In the genomic region with DNA sequence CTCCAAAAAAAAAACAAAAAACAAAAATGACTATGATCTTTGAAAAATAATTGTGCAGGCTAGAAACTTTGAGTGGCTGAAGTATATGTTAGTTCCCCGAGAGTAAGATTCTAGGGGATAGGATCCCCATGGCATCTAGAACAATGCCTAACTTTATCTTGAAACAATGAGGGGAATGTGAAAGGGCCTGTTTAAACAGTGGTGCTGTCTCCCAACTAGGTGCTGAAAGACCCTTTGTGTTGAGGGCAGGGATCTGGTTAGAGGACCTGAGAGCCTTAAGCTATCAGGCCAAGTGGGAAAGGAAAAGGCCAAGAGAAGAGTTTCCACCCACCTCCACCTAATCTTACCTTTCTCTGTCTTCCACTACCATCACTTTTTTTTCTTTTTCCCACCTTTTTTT, we compare ENCODE assay signal across 2 cellular contexts.
TF ChIP-seq lines count a peak whose summit lies in the region.

No MANE protein-coding gene starts in this region.

TF ChIP-seq in GM23338, 12 proteins besides CTCF, POLR2A, EP300 and RAD21 (continued from another document):
- TF ChIP-seq, protein P1, sequence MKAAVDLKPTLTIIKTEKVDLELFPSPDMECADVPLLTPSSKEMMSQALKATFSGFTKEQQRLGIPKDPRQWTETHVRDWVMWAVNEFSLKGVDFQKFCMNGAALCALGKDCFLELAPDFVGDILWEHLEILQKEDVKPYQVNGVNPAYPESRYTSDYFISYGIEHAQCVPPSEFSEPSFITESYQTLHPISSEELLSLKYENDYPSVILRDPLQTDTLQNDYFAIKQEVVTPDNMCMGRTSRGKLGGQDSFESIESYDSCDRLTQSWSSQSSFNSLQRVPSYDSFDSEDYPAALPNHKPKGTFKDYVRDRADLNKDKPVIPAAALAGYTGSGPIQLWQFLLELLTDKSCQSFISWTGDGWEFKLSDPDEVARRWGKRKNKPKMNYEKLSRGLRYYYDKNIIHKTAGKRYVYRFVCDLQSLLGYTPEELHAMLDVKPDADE (IDR thresholded peaks at IDR 0.05), result no peak

TF ChIP-seq in WTC11, 78 proteins besides CTCF, POLR2A, EP300 and RAD21 (continued from another document):
- TF ChIP-seq, protein P2, sequence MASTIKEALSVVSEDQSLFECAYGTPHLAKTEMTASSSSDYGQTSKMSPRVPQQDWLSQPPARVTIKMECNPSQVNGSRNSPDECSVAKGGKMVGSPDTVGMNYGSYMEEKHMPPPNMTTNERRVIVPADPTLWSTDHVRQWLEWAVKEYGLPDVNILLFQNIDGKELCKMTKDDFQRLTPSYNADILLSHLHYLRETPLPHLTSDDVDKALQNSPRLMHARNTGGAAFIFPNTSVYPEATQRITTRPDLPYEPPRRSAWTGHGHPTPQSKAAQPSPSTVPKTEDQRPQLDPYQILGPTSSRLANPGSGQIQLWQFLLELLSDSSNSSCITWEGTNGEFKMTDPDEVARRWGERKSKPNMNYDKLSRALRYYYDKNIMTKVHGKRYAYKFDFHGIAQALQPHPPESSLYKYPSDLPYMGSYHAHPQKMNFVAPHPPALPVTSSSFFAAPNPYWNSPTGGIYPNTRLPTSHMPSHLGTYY (CRISPR knock-in tag; IDR thresholded peaks at IDR 0.05), result no peak
- TF ChIP-seq SMAD3 (CRISPR knock-in tag; IDR thresholded peaks at IDR 0.05; ENCODE audit: borderline replicate concordance) (no peak), SP1 (CRISPR knock-in tag; conservative IDR thresholded peaks at IDR 0.05) (no peak), MYBL2 (CRISPR knock-in tag; IDR thresholded peaks at IDR 0.05) (no peak), ZNF396 (CRISPR knock-in tag; IDR thresholded peaks at IDR 0.05; ENCODE audit: borderline replicate concordance) (no peak), PRRX2 (CRISPR knock-in tag; IDR thresholded peaks at IDR 0.05) (no peak), RORB (CRISPR knock-in tag; IDR thresholded peaks at IDR 0.05) (no peak), NFYB (CRISPR knock-in tag; conservative IDR thresholded peaks at IDR 0.05; ENCODE audit: low read depth) (no peak)
- TF ChIP-seq, protein P3, sequence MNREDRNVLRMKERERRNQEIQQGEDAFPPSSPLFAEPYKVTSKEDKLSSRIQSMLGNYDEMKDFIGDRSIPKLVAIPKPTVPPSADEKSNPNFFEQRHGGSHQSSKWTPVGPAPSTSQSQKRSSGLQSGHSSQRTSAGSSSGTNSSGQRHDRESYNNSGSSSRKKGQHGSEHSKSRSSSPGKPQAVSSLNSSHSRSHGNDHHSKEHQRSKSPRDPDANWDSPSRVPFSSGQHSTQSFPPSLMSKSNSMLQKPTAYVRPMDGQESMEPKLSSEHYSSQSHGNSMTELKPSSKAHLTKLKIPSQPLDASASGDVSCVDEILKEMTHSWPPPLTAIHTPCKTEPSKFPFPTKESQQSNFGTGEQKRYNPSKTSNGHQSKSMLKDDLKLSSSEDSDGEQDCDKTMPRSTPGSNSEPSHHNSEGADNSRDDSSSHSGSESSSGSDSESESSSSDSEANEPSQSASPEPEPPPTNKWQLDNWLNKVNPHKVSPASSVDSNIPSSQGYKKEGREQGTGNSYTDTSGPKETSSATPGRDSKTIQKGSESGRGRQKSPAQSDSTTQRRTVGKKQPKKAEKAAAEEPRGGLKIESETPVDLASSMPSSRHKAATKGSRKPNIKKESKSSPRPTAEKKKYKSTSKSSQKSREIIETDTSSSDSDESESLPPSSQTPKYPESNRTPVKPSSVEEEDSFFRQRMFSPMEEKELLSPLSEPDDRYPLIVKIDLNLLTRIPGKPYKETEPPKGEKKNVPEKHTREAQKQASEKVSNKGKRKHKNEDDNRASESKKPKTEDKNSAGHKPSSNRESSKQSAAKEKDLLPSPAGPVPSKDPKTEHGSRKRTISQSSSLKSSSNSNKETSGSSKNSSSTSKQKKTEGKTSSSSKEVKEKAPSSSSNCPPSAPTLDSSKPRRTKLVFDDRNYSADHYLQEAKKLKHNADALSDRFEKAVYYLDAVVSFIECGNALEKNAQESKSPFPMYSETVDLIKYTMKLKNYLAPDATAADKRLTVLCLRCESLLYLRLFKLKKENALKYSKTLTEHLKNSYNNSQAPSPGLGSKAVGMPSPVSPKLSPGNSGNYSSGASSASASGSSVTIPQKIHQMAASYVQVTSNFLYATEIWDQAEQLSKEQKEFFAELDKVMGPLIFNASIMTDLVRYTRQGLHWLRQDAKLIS (CRISPR knock-in tag; IDR thresholded peaks at IDR 0.05; ENCODE audit: borderline replicate concordance), result no peak
- TF ChIP-seq, protein P4, sequence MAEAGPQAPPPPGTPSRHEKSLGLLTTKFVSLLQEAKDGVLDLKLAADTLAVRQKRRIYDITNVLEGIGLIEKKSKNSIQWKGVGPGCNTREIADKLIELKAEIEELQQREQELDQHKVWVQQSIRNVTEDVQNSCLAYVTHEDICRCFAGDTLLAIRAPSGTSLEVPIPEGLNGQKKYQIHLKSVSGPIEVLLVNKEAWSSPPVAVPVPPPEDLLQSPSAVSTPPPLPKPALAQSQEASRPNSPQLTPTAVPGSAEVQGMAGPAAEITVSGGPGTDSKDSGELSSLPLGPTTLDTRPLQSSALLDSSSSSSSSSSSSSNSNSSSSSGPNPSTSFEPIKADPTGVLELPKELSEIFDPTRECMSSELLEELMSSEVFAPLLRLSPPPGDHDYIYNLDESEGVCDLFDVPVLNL (CRISPR knock-in tag; IDR thresholded peaks at IDR 0.05; ENCODE audit: borderline replicate concordance, low read depth), result no peak
- TF ChIP-seq, protein P5, sequence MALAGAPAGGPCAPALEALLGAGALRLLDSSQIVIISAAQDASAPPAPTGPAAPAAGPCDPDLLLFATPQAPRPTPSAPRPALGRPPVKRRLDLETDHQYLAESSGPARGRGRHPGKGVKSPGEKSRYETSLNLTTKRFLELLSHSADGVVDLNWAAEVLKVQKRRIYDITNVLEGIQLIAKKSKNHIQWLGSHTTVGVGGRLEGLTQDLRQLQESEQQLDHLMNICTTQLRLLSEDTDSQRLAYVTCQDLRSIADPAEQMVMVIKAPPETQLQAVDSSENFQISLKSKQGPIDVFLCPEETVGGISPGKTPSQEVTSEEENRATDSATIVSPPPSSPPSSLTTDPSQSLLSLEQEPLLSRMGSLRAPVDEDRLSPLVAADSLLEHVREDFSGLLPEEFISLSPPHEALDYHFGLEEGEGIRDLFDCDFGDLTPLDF (CRISPR knock-in tag; IDR thresholded peaks at IDR 0.05), result no peak
- TF ChIP-seq, protein P6, sequence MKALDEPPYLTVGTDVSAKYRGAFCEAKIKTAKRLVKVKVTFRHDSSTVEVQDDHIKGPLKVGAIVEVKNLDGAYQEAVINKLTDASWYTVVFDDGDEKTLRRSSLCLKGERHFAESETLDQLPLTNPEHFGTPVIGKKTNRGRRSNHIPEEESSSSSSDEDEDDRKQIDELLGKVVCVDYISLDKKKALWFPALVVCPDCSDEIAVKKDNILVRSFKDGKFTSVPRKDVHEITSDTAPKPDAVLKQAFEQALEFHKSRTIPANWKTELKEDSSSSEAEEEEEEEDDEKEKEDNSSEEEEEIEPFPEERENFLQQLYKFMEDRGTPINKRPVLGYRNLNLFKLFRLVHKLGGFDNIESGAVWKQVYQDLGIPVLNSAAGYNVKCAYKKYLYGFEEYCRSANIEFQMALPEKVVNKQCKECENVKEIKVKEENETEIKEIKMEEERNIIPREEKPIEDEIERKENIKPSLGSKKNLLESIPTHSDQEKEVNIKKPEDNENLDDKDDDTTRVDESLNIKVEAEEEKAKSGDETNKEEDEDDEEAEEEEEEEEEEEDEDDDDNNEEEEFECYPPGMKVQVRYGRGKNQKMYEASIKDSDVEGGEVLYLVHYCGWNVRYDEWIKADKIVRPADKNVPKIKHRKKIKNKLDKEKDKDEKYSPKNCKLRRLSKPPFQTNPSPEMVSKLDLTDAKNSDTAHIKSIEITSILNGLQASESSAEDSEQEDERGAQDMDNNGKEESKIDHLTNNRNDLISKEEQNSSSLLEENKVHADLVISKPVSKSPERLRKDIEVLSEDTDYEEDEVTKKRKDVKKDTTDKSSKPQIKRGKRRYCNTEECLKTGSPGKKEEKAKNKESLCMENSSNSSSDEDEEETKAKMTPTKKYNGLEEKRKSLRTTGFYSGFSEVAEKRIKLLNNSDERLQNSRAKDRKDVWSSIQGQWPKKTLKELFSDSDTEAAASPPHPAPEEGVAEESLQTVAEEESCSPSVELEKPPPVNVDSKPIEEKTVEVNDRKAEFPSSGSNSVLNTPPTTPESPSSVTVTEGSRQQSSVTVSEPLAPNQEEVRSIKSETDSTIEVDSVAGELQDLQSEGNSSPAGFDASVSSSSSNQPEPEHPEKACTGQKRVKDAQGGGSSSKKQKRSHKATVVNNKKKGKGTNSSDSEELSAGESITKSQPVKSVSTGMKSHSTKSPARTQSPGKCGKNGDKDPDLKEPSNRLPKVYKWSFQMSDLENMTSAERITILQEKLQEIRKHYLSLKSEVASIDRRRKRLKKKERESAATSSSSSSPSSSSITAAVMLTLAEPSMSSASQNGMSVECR (CRISPR knock-in tag; IDR thresholded peaks at IDR 0.05; ENCODE audit: borderline replicate concordance), result no peak
TF ChIP-seq in WTC11: peak in this region for 0.
